ENCODE assay signal across 8 cellular contexts in genomic region chr18:60684843-60685513, GRCh38.
DNase-seq lines count a peak whose midpoint lies in the region; ATAC-seq, FAIRE-seq and TF ChIP-seq lines count a peak whose summit lies in the region.

No MANE protein-coding gene starts in this region.

- H3K79me2 ChIP-seq in endothelial cell of umbilical vein (ENCODE audit: control insufficient read depth, insufficient read depth, low read length) = no peaks in the 10 kb centered on the region

- POLR2A ChIA-PET in endothelial cell of umbilical vein (lab: Charles Lee) = no interaction called here

- no peaks in the 10 kb centered on the region for H3K9me1 ChIP-seq in endothelial cell of umbilical vein (replicated peaks; ENCODE audit: control insufficient read depth, extremely low read depth, insufficient read depth, low read length)

- intact Hi-C loops in endothelial cell of umbilical vein (cut with micrococcal nuclease) = loop anchor here (1.0 to 5.0 kb wide), 6 partner anchors 122 to 1447 kb away; no protein-coding TSS in a partner anchor

- H3K4me1 ChIP-seq in endothelial cell of umbilical vein (ENCODE audit: control insufficient read depth, extremely low read depth, insufficient read depth, low read length) = no peaks in the 10 kb centered on the region
- H3K4me1 ChIP-seq in right atrium auricular region = no peaks in the 10 kb centered on the region

- H3K27me3 ChIP-seq in endothelial cell of umbilical vein (ENCODE audit: control insufficient read depth in 2 of 2, insufficient read depth in 2 of 2, low read length in 2 of 2) (peaks cover 0 to 1% of the 10 kb centered on the region in 2 experiments), right atrium auricular region (no peaks in the 10 kb centered on the region)

- peak; percentile 71 for FAIRE-seq in endothelial cell of umbilical vein (lab: Jason Lieb, UNC)

- no peaks in the 10 kb centered on the region for H3K36me3 ChIP-seq in endothelial cell of umbilical vein (ENCODE audit: control insufficient read depth in 2 of 2, extremely low read depth in 1 of 2, insufficient read depth in 2 of 2, low read length in 2 of 2)
- no peaks in the 10 kb centered on the region for H3K36me3 ChIP-seq in right atrium auricular region

- H3K4me3 ChIP-seq in endothelial cell of umbilical vein (replicated peaks in 1 of 3; ENCODE audit: insufficient read depth in 1 of 3, low read depth in 1 of 3, low read length in 3 of 3) (no peak overlapping the region), right atrium auricular region (no peak overlapping the region)

- DNase-seq in AG08396 (ENCODE audit: low spot score) (peak; percentile 5), GM20000 (ENCODE audit: low spot score) (no peak), NCI-H748 (lab: John Stamatoyannopoulos, UW; ENCODE audit: unreplicated experiment) (peak; percentile 77), endothelial cell of umbilical vein (ENCODE audit: low read depth, low spot score) (peak; percentile 57), renal cortical epithelial cell (ENCODE audit: low read depth) (peak; percentile 32), omental fat pad (ENCODE audit: low spot score) (no peak), right atrium auricular region (ENCODE audit: low spot score) (no peak)

- no peak for ATAC-seq in omental fat pad (ENCODE audit: low FRiP score)
- ATAC-seq in HG03045 (IDR thresholded peaks at IDR 0.05; ENCODE audit: unreplicated experiment) = no peak

- H3K4me2 ChIP-seq in endothelial cell of umbilical vein (ENCODE audit: insufficient read depth, low read length) = no peak overlapping the region

- no peak overlapping the region for H3K27ac ChIP-seq in endothelial cell of umbilical vein (ENCODE audit: insufficient read depth, low read depth, low read length)
- H3K27ac ChIP-seq in right atrium auricular region = no peak overlapping the region

- no peak for TF ChIP-seq POLR2A in endothelial cell of umbilical vein (IDR thresholded peaks at IDR 0.05; ENCODE audit: low read depth, low read length)

- H2AFZ ChIP-seq in endothelial cell of umbilical vein (ENCODE audit: low read depth, low read length) = no peak overlapping the region

- dilution Hi-C loops in endothelial cell of umbilical vein (cut with MboI; ENCODE audit: extremely low pct_ligation_motif_present, low sequenced_read_pairs) = no loop called here

- TF ChIP-seq CTCF in GM20000 (IDR thresholded peaks at IDR 0.05; ENCODE audit: extremely low read depth, missing control alignments) (peak; percentile 27), endothelial cell of umbilical vein (IDR thresholded peaks at IDR 0.05; ENCODE audit: extremely low read depth in 1 of 2, insufficient read depth in 1 of 2, low read depth in 1 of 2, low read length in 2 of 2) (peak; percentile 35 to 37), omental fat pad (IDR thresholded peaks at IDR 0.05) (no peak), right atrium auricular region (IDR thresholded peaks at IDR 0.05) (peak in 1 of 2 donors; percentile 68)

- CTCF ChIA-PET in endothelial cell of umbilical vein (lab: Charles Lee) = interaction anchor here (0.6 to 4.9 kb wide), 14 partner anchors 31 to 817 kb away, joined by 3 to 83 read pairs (median 4); no protein-coding TSS in a partner anchor

- H3K9me3 ChIP-seq in endothelial cell of umbilical vein (replicated peaks; ENCODE audit: control insufficient read depth, insufficient read depth, low read length) (no peaks in the 10 kb centered on the region), right atrium auricular region (no peaks in the 10 kb centered on the region)

- BruUV-seq in endothelial cell of umbilical vein (replicated peaks; lab: Mats Ljungman, UMichigan) = no TSS peak

- no peaks in the 10 kb centered on the region for H4K20me1 ChIP-seq in endothelial cell of umbilical vein (replicated peaks; ENCODE audit: control insufficient read depth, extremely low read depth, insufficient read depth, low read length)

- H3K9ac ChIP-seq in endothelial cell of umbilical vein (replicated peaks; ENCODE audit: extremely low read depth, insufficient read depth, low read length) = no peak overlapping the region

TF ChIP-seq in endothelial cell of umbilical vein, 7 proteins besides CTCF, POLR2A, EP300 and RAD21:
- TF ChIP-seq EZH2 (IDR thresholded peaks at IDR 0.05; ENCODE audit: borderline replicate concordance, low read depth, low read length, severe bottlenecking) = no peak
- no peak for TF ChIP-seq FOS (IDR thresholded peaks at IDR 0.05; ENCODE audit: borderline replicate concordance, insufficient read depth, low read length)
- no peak for TF ChIP-seq POLR2AphosphoS5 (IDR thresholded peaks at IDR 0.05; ENCODE audit: insufficient read depth, low read depth, low read length)
- TF ChIP-seq GATA2 (IDR thresholded peaks at IDR 0.05; ENCODE audit: insufficient read depth, insufficient read length, low read depth, low read length) = no peak
- TF ChIP-seq MAX (IDR thresholded peaks at IDR 0.05; ENCODE audit: insufficient read depth, insufficient read length) = no peak
- TF ChIP-seq MYC (IDR thresholded peaks at IDR 0.05; ENCODE audit: low read depth, low read length) = no peak
- no peak for TF ChIP-seq JUN (IDR thresholded peaks at IDR 0.05; ENCODE audit: borderline replicate concordance, insufficient read depth, insufficient read length, low read depth)
TF ChIP-seq in endothelial cell of umbilical vein: peak in this region for 0.

Comparison
In these comparisons a context has a peak if more than half of its experiments do, and no peak if none do; other contexts are left out.
1. DNase-seq: peak in AG08396 (single experiment), NCI-H748 (single experiment), endothelial cell of umbilical vein (single experiment) and renal cortical epithelial cell (single experiment); none in GM20000 (single experiment), omental fat pad (single experiment) and right atrium auricular region (single experiment).
2. CTCF ChIP-seq: peak in GM20000 (single experiment) and endothelial cell of umbilical vein (2 of 2); none in omental fat pad (0 of 3).